Comparison of ENCODE assay signal across 19 cellular contexts in genomic region chr22:27412866-27413445, GRCh38.
DNase-seq lines count a peak whose midpoint lies in the region; ATAC-seq, FAIRE-seq and TF ChIP-seq lines count a peak whose summit lies in the region.
"Had no signal": no experiment of that assay in that cellular context is flagged by ENCODE, and none has a peak within 500 bp of the region (broad histone marks: within the 10 kb centered on the region; RNA-seq: fewer than 3 reads in every experiment).

No MANE protein-coding gene starts in this region.

- no peaks in the 10 kb centered on the region; the same call in 1 of the 2 replicates for H4K20me1 ChIP-seq in K562 (replicated peaks; ENCODE audit: control insufficient read depth, insufficient read depth, low read length)

- H3K9ac ChIP-seq in K562 (ENCODE audit: insufficient read depth in 1 of 2, low read depth in 2 of 2, low read length in 2 of 2): no peak overlapping the region

- no peaks in the 10 kb centered on the region for H3K36me3 ChIP-seq in K562 (ENCODE audit: control insufficient read depth, insufficient read depth, low read length)

- peaks cover 0 to 7% of the 10 kb centered on the region in 2 experiments; a peak in 2 of 5 replicates for H3K27me3 ChIP-seq in K562 (ENCODE audit: control insufficient read depth in 2 of 2, insufficient read depth in 2 of 2, low read length in 2 of 2)
- H3K27me3 ChIP-seq in foreskin keratinocyte: no peaks in the 10 kb centered on the region

- H3K27ac Mint-ChIP-seq in activated CD8-positive, alpha-beta T cell treated with anti-CD3 and anti-CD28 coated beads, Interleukin-2, amount 10 ng/mL, durations not matched to agents 7 days and 5 days: no peak overlapping the region
- H3K27ac Mint-ChIP-seq: GM23338 had no signal

- H2AFZ ChIP-seq in K562 (ENCODE audit: low read depth, low read length): no peak overlapping the region
- H2AFZ ChIP-seq: GM23338 had no signal

- BruUV-seq in K562 (replicated peaks; lab: Mats Ljungman, UMichigan): no TSS peak

- no peaks in the 10 kb centered on the region for H3K36me3 Mint-ChIP-seq in activated CD8-positive, alpha-beta T cell treated with anti-CD3 and anti-CD28 coated beads, Interleukin-2, amount 10 ng/mL, durations not matched to agents 7 days and 5 days (ENCODE audit: low read depth)

- no peak for TF ChIP-seq RAD21 in K562 (CRISPR knock-in tag; conservative IDR thresholded peaks at IDR 0.05 in 1 of 2, IDR thresholded peaks at IDR 0.05 in 1 of 2)

- peak; percentile 19 for DNase-seq in DMS 273 (lab: John Stamatoyannopoulos, UW; ENCODE audit: unreplicated experiment)
- DNase-seq in DMS 273 treated with DMSO at 0.1 percent for 48 hours (lab: John Stamatoyannopoulos, UW): no peak
- no peak for DNase-seq in K562 (ENCODE audit: extremely low read depth in 1 of 4, low spot score in 3 of 4)
- peak; percentile 78 to 90 for DNase-seq in foreskin keratinocyte
- DNase-seq in NOMO-1 treated with dmso at 0.1 percent for 144 hours (lab: John Stamatoyannopoulos, UW; ENCODE audit: unreplicated experiment): no peak
- no peak for DNase-seq in activated CD8-positive, alpha-beta T cell treated with anti-CD3 and anti-CD28 coated beads, Interleukin-2, amount 10 ng/mL, durations not matched to agents 7 days and 5 days
- DNase-seq: COR-L47, DMS153, GF-D8, NCI-H1694 treated with DMSO at 0.1 percent for 48 hours, NCI-H2227 treated with DMSO at 0.1 percent for 48 hours, NCI-H524 treated with DMSO at 0.1 percent for 48 hours had no signal

- intact Hi-C loops in K562 (cut with micrococcal nuclease): no loop called here

- CTCF ChIA-PET in K562 (lab: Yijun Ruan, JAX; ENCODE audit: low intra/inter-chr PET ratio): no interaction called here
- CTCF ChIA-PET in activated CD8-positive, alpha-beta T cell treated with anti-CD3 and anti-CD28 coated beads, Interleukin-2, amount 10 ng/mL, durations not matched to agents 7 days and 5 days (lab: Charles Lee): no interaction called here

- H3K4me1 Mint-ChIP-seq in activated CD8-positive, alpha-beta T cell treated with anti-CD3 and anti-CD28 coated beads, Interleukin-2, amount 10 ng/mL, durations not matched to agents 7 days and 5 days (ENCODE audit: low read depth): peaks cover 4% of the 10 kb centered on the region

- no peaks in the 10 kb centered on the region for H3K9me3 ChIP-seq in K562 (replicated peaks; ENCODE audit: control insufficient read depth, insufficient read depth, low read depth, low read length)

- no peak overlapping the region for H3K4me2 ChIP-seq in K562 (ENCODE audit: insufficient read depth, low read length)
- H3K4me2 ChIP-seq: GM23338 had no signal

- no peak for TF ChIP-seq EP300 in K562 (IDR thresholded peaks at IDR 0.05; ENCODE audit: low read length)

- H3K27ac ChIP-seq in K562 (ENCODE audit: extremely low read depth, low read depth, low read length) (no peak overlapping the region), foreskin keratinocyte (peak overlapping the region; percentile 47)
- H3K27ac ChIP-seq: 22Rv1 had no signal

- 7% methylated on average over 6 of the region's 7 CpGs for WGBS in K562 (ENCODE audit: insufficient coverage, low coverage, missing lambda C conversion rate)

- POLR2A ChIA-PET in K562 (lab: Yijun Ruan, JAX): interaction anchor here (0.5 to 0.7 kb wide), 3 partner anchors 381 to 1843 kb away, joined by 3 read pairs; no protein-coding TSS in a partner anchor
- POLR2A ChIA-PET in activated CD8-positive, alpha-beta T cell treated with anti-CD3 and anti-CD28 coated beads, Interleukin-2, amount 10 ng/mL, durations not matched to agents 7 days and 5 days (lab: Charles Lee): no interaction called here

- H3K9me3 Mint-ChIP-seq in activated CD8-positive, alpha-beta T cell treated with anti-CD3 and anti-CD28 coated beads, Interleukin-2, amount 10 ng/mL, durations not matched to agents 7 days and 5 days (ENCODE audit: insufficient read depth): no peaks in the 10 kb centered on the region
- H3K9me3 Mint-ChIP-seq: GM23338 had no signal

- peaks cover 4% of the 10 kb centered on the region for H3K27me3 Mint-ChIP-seq in activated CD8-positive, alpha-beta T cell treated with anti-CD3 and anti-CD28 coated beads, Interleukin-2, amount 10 ng/mL, durations not matched to agents 7 days and 5 days (ENCODE audit: low read depth)

- TF ChIP-seq POLR2A in K562 (conservative IDR thresholded peaks at IDR 0.05): no peak

- H3K9me1 ChIP-seq in K562 (ENCODE audit: control insufficient read depth, insufficient read depth, low read length): no peaks in the 10 kb centered on the region

- TF ChIP-seq CTCF in K562 (IDR thresholded peaks at IDR 0.05 in 2 of 3, conservative IDR thresholded peaks at IDR 0.05 in 1 of 3; ENCODE audit: insufficient read depth in 2 of 3, low read depth in 1 of 3, low read length in 3 of 3) (no peak), foreskin keratinocyte (conservative IDR thresholded peaks at IDR 0.05) (no peak)

- ATAC-seq in K562: no peak
- ATAC-seq in foreskin keratinocyte: peak; percentile 46
- ATAC-seq in GM18498 (IDR thresholded peaks at IDR 0.05; ENCODE audit: unreplicated experiment): no peak
- ATAC-seq in GM19467 (IDR thresholded peaks at IDR 0.05; ENCODE audit: unreplicated experiment): no peak
- ATAC-seq in activated CD8-positive, alpha-beta T cell treated with anti-CD3 and anti-CD28 coated beads, Interleukin-2, amount 10 ng/mL, durations not matched to agents 7 days and 5 days: no peak
- ATAC-seq: GM12878, GM23338, HCT116 had no signal

- no peak overlapping the region for H3K4me3 ChIP-seq in K562
- H3K4me3 ChIP-seq: GM12878, GM23338 had no signal

- no peak for FAIRE-seq in K562 (lab: Jason Lieb, UNC)
- FAIRE-seq: GM12878, GM19239 had no signal

- H3K79me2 ChIP-seq in K562 (ENCODE audit: control insufficient read depth, insufficient read depth, low read length): no peaks in the 10 kb centered on the region

- in situ Hi-C loops in K562 (cut with MboI): loop anchor here (25.0 kb wide), 2 partner anchors 399 to 599 kb away; partner anchors contain the start of gene MN1

- H3K4me1 ChIP-seq in K562 (replicated peaks in 1 of 2; ENCODE audit: control insufficient read depth in 2 of 2, insufficient read depth in 2 of 2, low read length in 2 of 2) (peaks cover 0 to 4% of the 10 kb centered on the region in 2 experiments; a peak in 2 of 5 replicates), foreskin keratinocyte (peaks cover 11% of the 10 kb centered on the region)

- no peak overlapping the region for H3K4me3 Mint-ChIP-seq in activated CD8-positive, alpha-beta T cell treated with anti-CD3 and anti-CD28 coated beads, Interleukin-2, amount 10 ng/mL, durations not matched to agents 7 days and 5 days
- H3K4me3 Mint-ChIP-seq: GM23338 had no signal

TF ChIP-seq in K562, 482 proteins besides CTCF, POLR2A, EP300 and RAD21:
- peak; percentile 22 for TF ChIP-seq RBM25 (IDR thresholded peaks at IDR 0.05; ENCODE audit: low read depth, low read length, severe bottlenecking)
- no peak for TF ChIP-seq SIN3A (IDR thresholded peaks at IDR 0.05; ENCODE audit: borderline replicate concordance in 2 of 2, control insufficient read depth in 1 of 2, low read depth in 2 of 2, low read length in 2 of 2)
- TF ChIP-seq, protein P1, sequence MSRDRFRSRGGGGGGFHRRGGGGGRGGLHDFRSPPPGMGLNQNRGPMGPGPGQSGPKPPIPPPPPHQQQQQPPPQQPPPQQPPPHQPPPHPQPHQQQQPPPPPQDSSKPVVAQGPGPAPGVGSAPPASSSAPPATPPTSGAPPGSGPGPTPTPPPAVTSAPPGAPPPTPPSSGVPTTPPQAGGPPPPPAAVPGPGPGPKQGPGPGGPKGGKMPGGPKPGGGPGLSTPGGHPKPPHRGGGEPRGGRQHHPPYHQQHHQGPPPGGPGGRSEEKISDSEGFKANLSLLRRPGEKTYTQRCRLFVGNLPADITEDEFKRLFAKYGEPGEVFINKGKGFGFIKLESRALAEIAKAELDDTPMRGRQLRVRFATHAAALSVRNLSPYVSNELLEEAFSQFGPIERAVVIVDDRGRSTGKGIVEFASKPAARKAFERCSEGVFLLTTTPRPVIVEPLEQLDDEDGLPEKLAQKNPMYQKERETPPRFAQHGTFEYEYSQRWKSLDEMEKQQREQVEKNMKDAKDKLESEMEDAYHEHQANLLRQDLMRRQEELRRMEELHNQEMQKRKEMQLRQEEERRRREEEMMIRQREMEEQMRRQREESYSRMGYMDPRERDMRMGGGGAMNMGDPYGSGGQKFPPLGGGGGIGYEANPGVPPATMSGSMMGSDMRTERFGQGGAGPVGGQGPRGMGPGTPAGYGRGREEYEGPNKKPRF (IDR thresholded peaks at IDR 0.05; ENCODE audit: low read depth, low read length): no peak

Comparison
In these comparisons a context has a peak if more than half of its experiments do, and no peak if none do; other contexts are left out.
1. DNase-seq: peak in DMS 273 (single experiment) and foreskin keratinocyte (2 of 2); none in DMS 273 treated with DMSO at 0.1 percent for 48 hours (single experiment), K562 (0 of 4), NOMO-1 treated with dmso at 0.1 percent for 144 hours (single experiment) and activated CD8-positive, alpha-beta T cell treated with anti-CD3 and anti-CD28 coated beads, Interleukin-2, amount 10 ng/mL, durations not matched to agents 7 days and 5 days (single experiment).